17 cellular contexts compared by ENCODE assay signal in genomic region chr14:38419579-38419978, GRCh38.
DNase-seq lines count a peak whose midpoint lies in the region; ATAC-seq, FAIRE-seq and TF ChIP-seq lines count a peak whose summit lies in the region.
"Had no signal": no experiment of that assay in that cellular context is flagged by ENCODE, and none has a peak within 500 bp of the region (broad histone marks: within the 10 kb centered on the region; RNA-seq: fewer than 3 reads in every experiment).

No MANE protein-coding gene starts in this region.

- H2AFZ ChIP-seq in HepG2 (ENCODE audit: low read length): no peak overlapping the region
- no peak overlapping the region for H2AFZ ChIP-seq in astrocyte (ENCODE audit: low read depth, low read length)
- H2AFZ ChIP-seq in keratinocyte (ENCODE audit: control insufficient read depth, low read length): peak overlapping the region; percentile 33
- peak overlapping the region; percentile 26 for H2AFZ ChIP-seq in smooth muscle cell (ENCODE audit: low read depth)

- peaks cover 7% of the 10 kb centered on the region for H3K9me3 Mint-ChIP-seq in astrocyte (ENCODE audit: unreplicated experiment)

- in situ Hi-C loops in HepG2 (cut with HindIII; ENCODE audit: extremely low pct_ligation_motif_present, low pct_unique_long_range_greater_than_20kb): no loop called here

- no peaks in the 10 kb centered on the region for H3F3A ChIP-seq in smooth muscle cell (ENCODE audit: low read depth)

- no peak for TF ChIP-seq CTCF in HepG2 (CRISPR knock-in tag; IDR thresholded peaks at IDR 0.05)
- no peak for TF ChIP-seq CTCF in right lobe of liver (IDR thresholded peaks at IDR 0.05)
- TF ChIP-seq CTCF in astrocyte (IDR thresholded peaks at IDR 0.05; ENCODE audit: insufficient read depth, low read depth, low read length): no peak
- TF ChIP-seq CTCF in keratinocyte (optimal IDR thresholded peaks at IDR 0.05 in 1 of 3, IDR thresholded peaks at IDR 0.05 in 1 of 3, conservative IDR thresholded peaks at IDR 0.05 in 1 of 3; ENCODE audit: extremely low read depth in 1 of 3, insufficient read depth in 2 of 3, low read length in 3 of 3): no peak
- TF ChIP-seq CTCF in smooth muscle cell (IDR thresholded peaks at IDR 0.05; ENCODE audit: borderline replicate concordance, insufficient read depth, poor library complexity, severe bottlenecking): no peak

- H3K4me3 Mint-ChIP-seq in astrocyte (ENCODE audit: unreplicated experiment): no peak overlapping the region
- H3K4me3 Mint-ChIP-seq: CD4-positive, alpha-beta memory T cell had no signal

- 13% methylated on average over 5 of the region's 5 CpGs for WGBS in HepG2 (ENCODE audit: low lambda C conversion rate)
- WGBS in right lobe of liver (ENCODE audit: insufficient coverage, low coverage, low lambda C conversion rate, missing lambda C conversion rate): 61% methylated on average over 5 of the region's 5 CpGs
- 74% methylated on average over 5 of the region's 5 CpGs for WGBS in smooth muscle cell (ENCODE audit: low lambda C conversion rate)

- H3K4me2 ChIP-seq in HepG2 (ENCODE audit: low read depth, low read length) (no peak overlapping the region), astrocyte (ENCODE audit: low read length) (no peak overlapping the region), keratinocyte (ENCODE audit: control insufficient read depth, extremely low read depth, insufficient read depth, low read depth, low read length) (no peak overlapping the region), smooth muscle cell (no peak overlapping the region)

- peaks cover 18% of the 10 kb centered on the region for H3K9me3 ChIP-seq in HepG2 (ENCODE audit: low read length)
- no peaks in the 10 kb centered on the region for H3K9me3 ChIP-seq in right lobe of liver
- H3K9me3 ChIP-seq in astrocyte (ENCODE audit: insufficient read depth, low read depth, low read length): no peaks in the 10 kb centered on the region
- H3K9me3 ChIP-seq in keratinocyte (ENCODE audit: control insufficient read depth, low read depth, low read length): no peaks in the 10 kb centered on the region
- peaks cover 10% of the 10 kb centered on the region for H3K9me3 ChIP-seq in smooth muscle cell (replicated peaks; ENCODE audit: low read depth)
- H3K9me3 ChIP-seq: BE2C had no signal

- H3K36me3 ChIP-seq in HepG2 (replicated peaks in 1 of 2; ENCODE audit: control insufficient read depth in 1 of 2, insufficient read depth in 2 of 2, low read length in 2 of 2): no peaks in the 10 kb centered on the region
- no peaks in the 10 kb centered on the region for H3K36me3 ChIP-seq in right lobe of liver
- H3K36me3 ChIP-seq in astrocyte (ENCODE audit: insufficient read depth, low read length): no peaks in the 10 kb centered on the region
- H3K36me3 ChIP-seq in keratinocyte (ENCODE audit: control insufficient read depth in 2 of 2, extremely low read depth in 1 of 2, insufficient read depth in 2 of 2, low read length in 2 of 2): no peaks in the 10 kb centered on the region
- peaks cover 9% of the 10 kb centered on the region for H3K36me3 ChIP-seq in smooth muscle cell (ENCODE audit: low read depth)
- H3K36me3 ChIP-seq: BE2C, SJCRH30 had no signal

- ATAC-seq in HepG2 (peak; percentile 51), right lobe of liver (no peak)

- H3K27ac Mint-ChIP-seq in astrocyte (ENCODE audit: unreplicated experiment): no peak overlapping the region
- H3K27ac Mint-ChIP-seq: CD4-positive, alpha-beta memory T cell had no signal

- dilution Hi-C loops in keratinocyte (cut with MboI; ENCODE audit: extremely low pct_ligation_motif_present, low sequenced_read_pairs): no loop called here

- H3K4me1 ChIP-seq in HepG2 (ENCODE audit: insufficient read depth, low read length): no peaks in the 10 kb centered on the region; the same call in 1 of the 2 replicates
- no peaks in the 10 kb centered on the region for H3K4me1 ChIP-seq in right lobe of liver
- H3K4me1 ChIP-seq in astrocyte (ENCODE audit: insufficient read depth, low read length): no peaks in the 10 kb centered on the region
- H3K4me1 ChIP-seq in keratinocyte (ENCODE audit: control insufficient read depth, extremely low read depth, insufficient read depth, low read length): no peaks in the 10 kb centered on the region
- H3K4me1 ChIP-seq in smooth muscle cell (ENCODE audit: low read depth): no peaks in the 10 kb centered on the region
- H3K4me1 ChIP-seq: BE2C, SJCRH30 had no signal

- FAIRE-seq in HepG2 (lab: Jason Lieb, UNC): no peak
- FAIRE-seq in astrocyte (lab: Jason Lieb, UNC): no peak
- no peak for FAIRE-seq in keratinocyte (lab: Jason Lieb, UNC)
- FAIRE-seq: D721Med, G401.6 had no signal

- intact Hi-C loops in HepG2 (cut with micrococcal nuclease; ENCODE audit: unreplicated experiment): no loop called here
- intact Hi-C loops in right lobe of liver (cut with DNase I): no loop called here

- no peaks in the 10 kb centered on the region for H3K27me3 Mint-ChIP-seq in astrocyte (ENCODE audit: low read depth, unreplicated experiment)
- H3K27me3 Mint-ChIP-seq: CD4-positive, alpha-beta memory T cell had no signal

- no peak overlapping the region for H3K9ac ChIP-seq in HepG2 (ENCODE audit: insufficient read depth, low read depth, low read length)
- H3K9ac ChIP-seq in astrocyte (ENCODE audit: low read length): no peak overlapping the region
- no peak overlapping the region for H3K9ac ChIP-seq in keratinocyte (ENCODE audit: control insufficient read depth, extremely low read depth, insufficient read depth, low read length)
- H3K9ac ChIP-seq in smooth muscle cell (ENCODE audit: low read depth): no peak overlapping the region

- TF ChIP-seq EP300 in HepG2 (IDR thresholded peaks at IDR 0.05; ENCODE audit: low read depth in 2 of 2, low read length in 2 of 2): no peak
- TF ChIP-seq EP300 in HepG2 (CRISPR knock-in tag; IDR thresholded peaks at IDR 0.05; ENCODE audit: borderline replicate concordance): no peak

- no peaks in the 10 kb centered on the region for H3K9me1 ChIP-seq in keratinocyte (ENCODE audit: control insufficient read depth, extremely low read depth, insufficient read depth, low read length)

- no peaks in the 10 kb centered on the region for H3K36me3 Mint-ChIP-seq in astrocyte (ENCODE audit: low read depth, unreplicated experiment)
- H3K36me3 Mint-ChIP-seq: CD4-positive, alpha-beta memory T cell had no signal

- TF ChIP-seq POLR2A in HepG2 (IDR thresholded peaks at IDR 0.05; ENCODE audit: insufficient read depth in 1 of 2, low read depth in 2 of 2, low read length in 2 of 2): no peak
- no peak for TF ChIP-seq POLR2A in right lobe of liver (IDR thresholded peaks at IDR 0.05)

- DNase-seq in HepG2 (ENCODE audit: low spot score) (no peak), right lobe of liver (no peak), astrocyte (ENCODE audit: low read depth) (peak; percentile 10), keratinocyte (ENCODE audit: low read depth, low spot score) (no peak), smooth muscle cell (lab: John Stamatoyannopoulos, UW; ENCODE audit: unreplicated experiment) (no peak), kidney tubule cell (ENCODE audit: low spot score) (no peak), NCI-H1436 treated with DMSO at 0.1 percent for 48 hours (lab: John Stamatoyannopoulos, UW) (no peak)
- no peak for DNase-seq in stimulated activated CD4-positive, alpha-beta T cell treated with anti-CD3 and anti-CD28 coated beads, Interleukin-12 subunit alpha, Interleukin-12 subunit beta, amount 100 ng/mL, for 4 hours
- DNase-seq: BE2C; CD4-positive, alpha-beta memory T cell; DMS79 treated with DMSO at 0.1 percent for 48 hours; GOT3; NCI-H1930; NCI-H510A; SJCRH30 had no signal

- no peak for TF ChIP-seq RAD21 in HepG2 (CRISPR knock-in tag; IDR thresholded peaks at IDR 0.05)

- no peaks in the 10 kb centered on the region for H3K4me1 Mint-ChIP-seq in astrocyte (ENCODE audit: low read depth, unreplicated experiment)
- H3K4me1 Mint-ChIP-seq: CD4-positive, alpha-beta memory T cell had no signal

- H4K20me1 ChIP-seq in HepG2 (ENCODE audit: insufficient read depth, low read length) (no peaks in the 10 kb centered on the region), astrocyte (ENCODE audit: insufficient read depth, low read length) (no peaks in the 10 kb centered on the region), keratinocyte (ENCODE audit: control insufficient read depth, extremely low read depth, insufficient read depth, low read length) (no peaks in the 10 kb centered on the region), smooth muscle cell (ENCODE audit: low read depth) (no peaks in the 10 kb centered on the region)

- H3K27ac ChIP-seq in HepG2 (ENCODE audit: extremely low read length, insufficient read depth, low read length) (no peak overlapping the region), right lobe of liver (no peak overlapping the region), astrocyte (ENCODE audit: low read depth, low read length) (no peak overlapping the region), keratinocyte (ENCODE audit: control insufficient read depth, insufficient read depth, low read length) (no peak overlapping the region), smooth muscle cell (ENCODE audit: low read depth) (no peak overlapping the region)
- H3K27ac ChIP-seq: SJCRH30 had no signal

- POLR2A ChIA-PET in HepG2 (lab: Yijun Ruan, JAX): no interaction called here

- no peaks in the 10 kb centered on the region for H3K79me2 ChIP-seq in HepG2 (ENCODE audit: insufficient read depth, low read length)
- H3K79me2 ChIP-seq in astrocyte (ENCODE audit: insufficient read depth, low read length): no peaks in the 10 kb centered on the region
- no peaks in the 10 kb centered on the region for H3K79me2 ChIP-seq in keratinocyte (ENCODE audit: control insufficient read depth, insufficient read depth, low read length)
- no peaks in the 10 kb centered on the region for H3K79me2 ChIP-seq in smooth muscle cell (ENCODE audit: low read depth)

- H3K4me3 ChIP-seq in HepG2 (replicated peaks in 1 of 3; ENCODE audit: insufficient read depth in 1 of 3, low read depth in 2 of 3, low read length in 3 of 3) (no peak overlapping the region), right lobe of liver (no peak overlapping the region), astrocyte (ENCODE audit: insufficient read depth, low read depth, low read length) (no peak overlapping the region), keratinocyte (ENCODE audit: control insufficient read depth in 2 of 3, extremely low read depth in 1 of 3, insufficient read depth in 2 of 3, low read depth in 1 of 3, low read length in 3 of 3) (no peak overlapping the region), smooth muscle cell (no peak overlapping the region)
- H3K4me3 ChIP-seq: SJCRH30 had no signal

- no peaks in the 10 kb centered on the region for H3K27me3 ChIP-seq in HepG2 (ENCODE audit: control insufficient read depth in 1 of 2, insufficient read depth in 2 of 2, low read length in 2 of 2)
- H3K27me3 ChIP-seq in right lobe of liver: no peaks in the 10 kb centered on the region
- no peaks in the 10 kb centered on the region for H3K27me3 ChIP-seq in astrocyte (ENCODE audit: insufficient read depth, low read length)
- H3K27me3 ChIP-seq in keratinocyte (ENCODE audit: control insufficient read depth, extremely low read depth, insufficient read depth, low read length): no peaks in the 10 kb centered on the region
- H3K27me3 ChIP-seq in smooth muscle cell (ENCODE audit: low read depth): no peaks in the 10 kb centered on the region
- H3K27me3 ChIP-seq: BE2C, SJCRH30 had no signal

- CTCF ChIA-PET in HepG2 (lab: Yijun Ruan, JAX; ENCODE audit: low intra/inter-chr PET ratio, low total read pairs): no interaction called here

- no TSS peak for BruUV-seq in HepG2 (replicated peaks; lab: Mats Ljungman, UMichigan)

TF ChIP-seq in HepG2, 621 proteins besides CTCF, POLR2A, EP300 and RAD21 (continues in another document):
- TF ChIP-seq CENPX (CRISPR knock-in tag; IDR thresholded peaks at IDR 0.05) (no peak), NCOA1 (CRISPR knock-in tag; IDR thresholded peaks at IDR 0.05) (no peak)

Comparison
In these comparisons a context has a peak if more than half of its experiments do, and no peak if none do; other contexts are left out.
1. H2AFZ ChIP-seq: peak in keratinocyte (single experiment) and smooth muscle cell (single experiment); none in HepG2 (single experiment) and astrocyte (single experiment).